In the genomic region with DNA sequence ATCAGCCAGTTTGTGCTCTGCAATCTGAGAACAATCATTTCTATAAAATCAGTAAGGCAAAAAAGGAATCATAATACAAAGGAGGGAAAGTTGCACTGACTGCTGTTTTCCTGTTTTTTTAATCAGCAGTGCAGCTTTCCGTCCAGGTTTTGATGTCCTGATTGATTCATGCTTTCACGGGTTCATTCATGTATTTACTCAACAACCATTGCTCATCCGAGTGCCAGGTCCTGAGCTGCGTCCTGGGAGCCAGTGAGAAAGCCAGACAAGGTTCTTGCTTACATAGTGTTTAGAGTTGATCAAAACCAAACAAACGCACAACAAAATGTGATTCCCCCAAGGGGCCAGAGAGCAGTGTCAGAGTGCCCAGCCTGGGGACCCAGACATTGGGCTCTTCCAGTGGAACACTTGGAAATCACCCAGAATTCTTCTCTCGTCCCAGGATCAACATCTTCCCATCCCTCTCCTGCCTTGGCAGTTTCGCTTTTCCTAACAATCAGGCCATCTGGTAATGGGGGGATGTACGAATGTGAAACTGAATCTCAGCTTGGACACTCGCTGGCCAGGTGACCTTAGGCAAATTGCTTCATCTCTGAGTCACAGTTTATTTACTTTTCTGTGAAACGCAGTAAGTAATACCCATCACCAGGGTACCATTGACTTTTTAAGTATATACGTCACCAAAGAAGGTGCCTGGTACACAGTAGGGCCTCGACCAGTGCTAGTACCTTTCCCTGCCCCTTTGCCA, we compare ENCODE assay signal across 10 cellular contexts. TPM values are rescaled to one million over a fixed set of nuclear protein-coding genes. Genes with fewer than 3 reads are reported as not detected.
DNase-seq lines count a peak whose midpoint lies in the region; ATAC-seq and TF ChIP-seq lines count a peak whose summit lies in the region.
"Had no signal": no experiment of that assay in that cellular context is flagged by ENCODE, and none has a peak within 500 bp of the region (broad histone marks: within the 10 kb centered on the region; RNA-seq: fewer than 3 reads in every experiment).

No MANE protein-coding gene starts in this region.

- H3K27me3 Mint-ChIP-seq in CD8-positive, alpha-beta T cell (ENCODE audit: low read depth) = peaks cover 24% of the 10 kb centered on the region

- intact Hi-C loops in colonic mucosa (cut with DNase I) = no loop called here
- intact Hi-C loops in CD8-positive, alpha-beta T cell (cut with DNase I, micrococcal nuclease) = no loop called here

- ATAC-seq in HG03442 (IDR thresholded peaks at IDR 0.05; ENCODE audit: unreplicated experiment) = no peak
- no peak for ATAC-seq in CD8-positive, alpha-beta T cell
- no peak for ATAC-seq in HG02678 (IDR thresholded peaks at IDR 0.05; ENCODE audit: unreplicated experiment)

- H3K9ac ChIP-seq in colonic mucosa (ENCODE audit: low read depth in 2 of 2, low read length in 2 of 2) = no peak overlapping the region
- H3K9ac ChIP-seq: neural progenitor cell had no signal

- DNase-seq in EL = peak; percentile 80
- peak; percentile 33 for DNase-seq in NCI-H460 (ENCODE audit: extremely low read depth, low read depth)
- DNase-seq in colonic mucosa = no peak
- DNase-seq in mucosa of gallbladder (ENCODE audit: low spot score) = peak; percentile 50
- no peak for DNase-seq in NAMALWA (ENCODE audit: low spot score)
- DNase-seq in CD8-positive, alpha-beta T cell = no peak
- DNase-seq: RPMI8226 had no signal

- no peaks in the 10 kb centered on the region for H3K4me1 Mint-ChIP-seq in CD8-positive, alpha-beta T cell (ENCODE audit: low read depth)

- no peak overlapping the region for H3K4me3 Mint-ChIP-seq in CD8-positive, alpha-beta T cell

- no peaks in the 10 kb centered on the region for H3K36me3 ChIP-seq in colonic mucosa
- no peaks in the 10 kb centered on the region for H3K36me3 ChIP-seq in CD8-positive, alpha-beta T cell (ENCODE audit: insufficient read depth, low read length)
- H3K36me3 ChIP-seq: neural progenitor cell had no signal

- H3K27me3 ChIP-seq in colonic mucosa = no peaks in the 10 kb centered on the region
- H3K27me3 ChIP-seq in CD8-positive, alpha-beta T cell (ENCODE audit: insufficient read depth, low read length) = peaks cover 14% of the 10 kb centered on the region

- no peak for TF ChIP-seq CTCF in colonic mucosa (IDR thresholded peaks at IDR 0.05)
- TF ChIP-seq CTCF in CD8-positive, alpha-beta T cell (IDR thresholded peaks at IDR 0.05) = no peak

- no peak overlapping the region for H3K27ac Mint-ChIP-seq in CD8-positive, alpha-beta T cell
- H3K27ac Mint-ChIP-seq: neural progenitor cell had no signal

- H3K9me3 Mint-ChIP-seq in CD8-positive, alpha-beta T cell = no peaks in the 10 kb centered on the region

- no peak overlapping the region for H3K4me3 ChIP-seq in colonic mucosa
- H3K4me3 ChIP-seq in CD8-positive, alpha-beta T cell (ENCODE audit: low read depth, low read length) = no peak overlapping the region
- H3K4me3 ChIP-seq: neural progenitor cell had no signal

- H3K4me1 ChIP-seq in colonic mucosa = no peaks in the 10 kb centered on the region
- no peaks in the 10 kb centered on the region for H3K4me1 ChIP-seq in CD8-positive, alpha-beta T cell (ENCODE audit: insufficient read depth, low read length)

- no peaks in the 10 kb centered on the region for H3K36me3 Mint-ChIP-seq in CD8-positive, alpha-beta T cell
- H3K36me3 Mint-ChIP-seq: neural progenitor cell had no signal

- POLR2A ChIA-PET in CD8-positive, alpha-beta T cell (lab: Charles Lee) = no interaction called here

- peak overlapping the region; percentile 18 for H3K27ac ChIP-seq in colonic mucosa
- H3K27ac ChIP-seq in CD8-positive, alpha-beta T cell (ENCODE audit: low read depth, low read length) = no peak overlapping the region
- H3K27ac ChIP-seq: neural progenitor cell had no signal

- CTCF ChIA-PET in CD8-positive, alpha-beta T cell (lab: Charles Lee) = no interaction called here

- no peaks in the 10 kb centered on the region for H3K9me3 ChIP-seq in colonic mucosa
- no peaks in the 10 kb centered on the region for H3K9me3 ChIP-seq in CD8-positive, alpha-beta T cell (ENCODE audit: low read length)

RNA-seq across cellular contexts. Expression of gene C1QL1, which starts 13.3 kb away (rescaled TPM):
- 0.72 and 0.84 TPM in 2 replicates for total RNA-seq in NCI-H460 (2014; rRNA removed; shearing (Covaris generic))
- 2.4 and 4.9 TPM in 2 replicates for polyA plus RNA-seq in NCI-H460 (2014; cell fraction: nucleus; rRNA removed)
- total RNA-seq in colonic mucosa (1 to 10 TPM; 1.2 to 1.9 TPM), mucosa of gallbladder (3.2 TPM)
- total RNA-seq in CD8-positive, alpha-beta T cell = not detected

RNA-seq across cellular contexts. Expression of gene KIF18B, which starts 33.8 kb away (rescaled TPM):
- 11.0 and 12.7 TPM in 2 replicates for total RNA-seq in NCI-H460 (2014; rRNA removed; shearing (Covaris generic))
- polyA plus RNA-seq in NCI-H460 (2014; cell fraction: nucleus; rRNA removed) = 46.5 and 59.4 TPM in 2 replicates
- 10 to 100 TPM in 1 of 2 donors, 1 to 10 TPM in 1; 5.7 to 45.5 TPM for total RNA-seq in colonic mucosa
- total RNA-seq in mucosa of gallbladder = 1.4 TPM
- under 1 TPM in 1 of 2 experiments, not detected in 1; 0.11 TPM for total RNA-seq in CD8-positive, alpha-beta T cell

Comparison
In these comparisons a context has a peak if more than half of its experiments do, and no peak if none do; other contexts are left out.
1. DNase-seq: peak in EL (single experiment), NCI-H460 (single experiment) and mucosa of gallbladder (single experiment); none in colonic mucosa (single experiment), NAMALWA (single experiment) and CD8-positive, alpha-beta T cell (0 of 7).